ENCODE assay signal across 1 cellular context in the genomic region with DNA sequence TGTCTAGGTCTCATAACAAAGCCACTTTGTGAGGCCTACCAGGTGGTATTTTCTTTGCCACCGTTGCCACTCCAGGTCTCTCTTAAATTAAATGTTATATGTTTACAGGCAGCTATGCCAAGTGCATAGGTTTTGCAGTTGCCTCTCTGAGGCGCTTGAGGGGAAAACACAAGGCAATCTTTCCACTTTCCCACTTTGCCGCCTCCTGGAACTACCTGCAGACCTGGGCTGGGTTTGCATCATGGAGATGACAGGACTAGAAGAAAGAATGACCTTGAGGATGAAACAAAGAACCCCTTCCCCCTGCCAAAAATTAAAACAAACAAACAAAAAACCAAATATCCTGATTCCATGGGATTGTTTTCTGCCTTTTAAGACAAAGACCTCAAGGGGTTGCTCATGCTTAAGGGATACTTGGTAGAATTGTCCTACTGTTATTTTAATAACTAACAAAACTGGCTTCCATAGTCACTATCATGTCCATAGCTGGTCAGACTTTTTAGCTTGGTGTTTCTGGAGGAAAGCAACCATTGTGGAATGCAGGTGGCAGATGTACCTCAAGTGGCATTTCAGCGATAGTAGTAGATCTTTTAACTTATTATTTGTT.
TF ChIP-seq lines count a peak whose summit lies in the region.

No MANE protein-coding gene starts in this region.

TF ChIP-seq in HepG2, 621 proteins besides CTCF, POLR2A, EP300 and RAD21:
- TF ChIP-seq RBM22 (optimal IDR thresholded peaks at IDR 0.05; ENCODE audit: low read length), result peak; percentile 96
- no peak for TF ChIP-seq ISL2 (CRISPR knock-in tag; IDR thresholded peaks at IDR 0.05)
